Comparison of ENCODE assay signal across 8 cellular contexts in genomic region chr19:36573020-36573947, GRCh38. TPM values are rescaled to one million over a fixed set of nuclear protein-coding genes. Genes with fewer than 3 reads are reported as not detected.
A peak's percentile ranks its signal among the peaks of the same experiment; 100 is the strongest.
DNase-seq lines count a peak whose midpoint lies in the region; ATAC-seq and TF ChIP-seq lines count a peak whose summit lies in the region.

ZNF529 (minus strand) TSS chr19:36573292; CDS start chr19:36572346, 946 bp downstream.

- H3K9ac ChIP-seq in endodermal cell (ENCODE audit: extremely low read depth, low read length, poor library complexity, severe bottlenecking) (peak within 1 kb of the TSS; percentile 94), mesendoderm (ENCODE audit: low read length) (peak within 1 kb of the TSS; percentile 96)

- H3K18ac ChIP-seq in mesendoderm (ENCODE audit: low read length): peak within 1 kb of the TSS; percentile 55

- H3K56ac ChIP-seq in mesendoderm (ENCODE audit: low read length): peak within 1 kb of the TSS; percentile 98

- DNase-seq in COR-L47 (lab: John Stamatoyannopoulos, UW) (peak; percentile 73), HT1080 (ENCODE audit: low read depth) (peak; percentile 86), NOMO-1 treated with DMSO at 0.1 percent for 48 hours (lab: John Stamatoyannopoulos, UW; ENCODE audit: unreplicated experiment) (peak; percentile 91), endodermal cell (peak; percentile 98), mesendoderm (peak; percentile 99)
- DNase-seq in activated CD8-positive, alpha-beta memory T cell treated with anti-CD3 and anti-CD28 coated beads for 48 hours (ENCODE audit: low read depth in 2 of 3, low spot score in 2 of 3): peak; percentile 59 to 73 (median 62)
- DNase-seq in stimulated activated CD8-positive, alpha-beta memory T cell treated with anti-CD3 and anti-CD28 coated beads, Interleukin-15, amount 100 ng/mL, for 1 hour (ENCODE audit: low read depth): peak; percentile 66

- H3K4me2 ChIP-seq in mesendoderm (ENCODE audit: low read length): peak within 1 kb of the TSS; percentile 75

- peaks cover 22% of the 10 kb centered on the region for H3K79me2 ChIP-seq in mesendoderm (ENCODE audit: control insufficient read depth, insufficient read depth, low read length)

- 0% methylated on average over 18 to 69 of the region's 69 CpGs for WGBS in endodermal cell (ENCODE audit: insufficient coverage in 1 of 2, insufficient read length in 1 of 2), 2 experiments
- no CpG with 5 or more reads among the region's 69 CpGs for WGBS in mesendoderm (ENCODE audit: extremely low coverage, insufficient coverage, low lambda C conversion rate)

- peak within 1 kb of the TSS; percentile 73 for H2BK5ac ChIP-seq in mesendoderm (ENCODE audit: low read length)

- H3K4me3 ChIP-seq in endodermal cell (ENCODE audit: low read length) (peak within 1 kb of the TSS; percentile 94), mesendoderm (ENCODE audit: low read length) (peak within 1 kb of the TSS; percentile 91)

- H3K27ac ChIP-seq in endodermal cell (ENCODE audit: low read depth, low read length) (peak within 1 kb of the TSS; percentile 81), mesendoderm (ENCODE audit: low read depth, low read length) (peak within 1 kb of the TSS; percentile 49)

- H3K36me3 ChIP-seq in endodermal cell (ENCODE audit: control insufficient read depth, insufficient read depth, low read length) (peaks cover 47% of the 10 kb centered on the region), mesendoderm (ENCODE audit: control insufficient read depth, insufficient read depth, low read length) (no peaks in the 10 kb centered on the region)

- H3K23ac ChIP-seq in mesendoderm (ENCODE audit: low read length): peak within 1 kb of the TSS; percentile 94

- peaks cover 14% of the 10 kb centered on the region for H3K79me1 ChIP-seq in mesendoderm (ENCODE audit: low read length)

- no peak within 1 kb of the TSS for H2BK15ac ChIP-seq in mesendoderm (replicated peaks; ENCODE audit: low read depth)

- no peaks in the 10 kb centered on the region for H3K27me3 Mint-ChIP-seq in endodermal cell (ENCODE audit: insufficient read depth)

- H3K27ac Mint-ChIP-seq in endodermal cell: peak within 1 kb of the TSS; percentile 99

- no peaks in the 10 kb centered on the region for H3K27me3 ChIP-seq in endodermal cell (ENCODE audit: control insufficient read depth, insufficient read depth, low read length, poor library complexity, severe bottlenecking)
- no peaks in the 10 kb centered on the region for H3K27me3 ChIP-seq in mesendoderm (ENCODE audit: insufficient read depth, low read length, poor library complexity)

- H3K36me3 Mint-ChIP-seq in endodermal cell (ENCODE audit: low read depth): peaks cover 55% of the 10 kb centered on the region

- peaks cover 18% of the 10 kb centered on the region for H3K4me1 Mint-ChIP-seq in endodermal cell

- no peak within 1 kb of the TSS for H2AK5ac ChIP-seq in mesendoderm (ENCODE audit: low read length)

- no peak within 1 kb of the TSS for H4K5ac ChIP-seq in mesendoderm (ENCODE audit: low read length)

- H3K9me3 ChIP-seq in endodermal cell (ENCODE audit: control insufficient read depth, low read length): peaks cover 51% of the 10 kb centered on the region

- H3K9me3 Mint-ChIP-seq in endodermal cell: no peaks in the 10 kb centered on the region

- peak within 1 kb of the TSS; percentile 85 for H3K4me3 Mint-ChIP-seq in endodermal cell

- H3K4me1 ChIP-seq in endodermal cell (ENCODE audit: control insufficient read depth, insufficient read depth, low read length) (no peaks in the 10 kb centered on the region), mesendoderm (ENCODE audit: control insufficient read depth, low read depth, low read length) (no peaks in the 10 kb centered on the region)

- H3K4ac ChIP-seq in mesendoderm (ENCODE audit: low read depth, low read length): peak within 1 kb of the TSS; percentile 22

- no peak for TF ChIP-seq CTCF in endodermal cell (conservative IDR thresholded peaks at IDR 0.05)

- H2BK120ac ChIP-seq in mesendoderm (ENCODE audit: low read depth, low read length): no peak within 1 kb of the TSS

- ATAC-seq in GM21360 (IDR thresholded peaks at IDR 0.05; ENCODE audit: unreplicated experiment): peak; percentile 90

- no peak within 1 kb of the TSS for H4K8ac ChIP-seq in mesendoderm (ENCODE audit: low read depth, low read length)

RNA-seq across cellular contexts. Expression of gene ZNF529, which starts in this region (rescaled TPM):
- total RNA-seq in HT1080 (2014; rRNA removed; shearing (Covaris generic)): 3.8 and 5.5 TPM in 2 replicates
- polyA plus RNA-seq in HT1080 (2015; cell fraction: cytosol; rRNA removed): 2.7 and 3.1 TPM in 2 replicates
- polyA plus RNA-seq in HT1080 (2015; cell fraction: nucleus; rRNA removed): 11.6 and 14.8 TPM in 2 replicates
- 10 to 100 TPM; 14.6 to 20.4 TPM for total RNA-seq in endodermal cell
- 14.7 TPM for polyA plus RNA-seq in endodermal cell (2013, experiment 1 of 2)
- polyA plus RNA-seq in endodermal cell (2013, experiment 2 of 2): 13.2 TPM
- 7.5 TPM for polyA plus RNA-seq in mesendoderm (2013, experiment 1 of 2)
- polyA plus RNA-seq in mesendoderm (2013, experiment 2 of 2): 7.7 TPM

Comparison
In these comparisons a context has a peak if more than half of its experiments do, and no peak if none do; other contexts are left out.
1. Peak in every context shown above with its lines: DNase-seq, ATAC-seq, H3K4me3 ChIP-seq and H3K27ac ChIP-seq.